Comparison of ENCODE assay signal across 10 cellular contexts in genomic region chr10:102773986-102774385, GRCh38. TPM values are rescaled to one million over a fixed set of nuclear protein-coding genes. Genes with fewer than 3 reads are reported as not detected.
A peak's percentile ranks its signal among the peaks of the same experiment; 100 is the strongest.
DNase-seq lines count a peak whose midpoint lies in the region; ATAC-seq, FAIRE-seq and TF ChIP-seq lines count a peak whose summit lies in the region.
"Had no signal": no experiment of that assay in that cellular context is flagged by ENCODE, and none has a peak within 500 bp of the region (broad histone marks: within the 10 kb centered on the region; RNA-seq: fewer than 3 reads in every experiment).

No MANE protein-coding gene starts in this region.

- FAIRE-seq in frontal cortex (lab: Jason Lieb, UNC): no peak
- FAIRE-seq: HTR-8/SVneo had no signal

- POLR2A ChIA-PET in activated CD4-positive, alpha-beta memory T cell treated with anti-CD3 and anti-CD28 coated beads for 36 hours (lab: Charles Lee): no interaction called here
- POLR2A ChIA-PET in activated CD4-positive, alpha-beta memory T cell treated with anti-CD3 and anti-CD28 coated beads, Interleukin-2, amount 10 ng/mL, durations not matched to agents 7 days and 5 days (lab: Charles Lee): no interaction called here

- H3K27me3 ChIP-seq in ascending aorta (no peaks in the 10 kb centered on the region), testis (no peaks in the 10 kb centered on the region)

- peaks cover 25 to 55% of the 10 kb centered on the region in 2 donors for H3K4me1 ChIP-seq in ascending aorta
- H3K4me1 ChIP-seq in testis: peaks cover 90% of the 10 kb centered on the region

- DNase-seq in activated CD4-positive, alpha-beta memory T cell treated with anti-CD3 and anti-CD28 coated beads for 36 hours: peak; percentile 46
- no peak for DNase-seq in activated CD4-positive, alpha-beta memory T cell treated with anti-CD3 and anti-CD28 coated beads, Interleukin-2, amount 10 ng/mL, durations not matched to agents 7 days and 5 days
- DNase-seq in ascending aorta (ENCODE audit: low spot score in 2 of 2) (no peak), lung microvascular endothelial cell (ENCODE audit: low read depth in 2 of 2) (peak; percentile 91), testis (no peak), frontal cortex (ENCODE audit: low spot score in 2 of 2) (no peak)

- H3K4me3 Mint-ChIP-seq in activated CD4-positive, alpha-beta memory T cell treated with anti-CD3 and anti-CD28 coated beads for 36 hours: no peak overlapping the region
- H3K4me3 Mint-ChIP-seq in activated CD4-positive, alpha-beta memory T cell treated with anti-CD3 and anti-CD28 coated beads, Interleukin-2, amount 10 ng/mL, durations not matched to agents 7 days and 5 days: no peak overlapping the region

- intact Hi-C loops in activated CD4-positive, alpha-beta memory T cell treated with anti-CD3 and anti-CD28 coated beads for 36 hours (cut with micrococcal nuclease): no loop called here
- intact Hi-C loops in ascending aorta (cut with DNase I) (loop anchor here (2.0 kb wide), 1 partner anchor 21 kb away; no protein-coding TSS in a partner anchor), testis (cut with DNase I; ENCODE audit: low total_unique reads) (no loop called here)

- no peaks in the 10 kb centered on the region for H3K9me3 Mint-ChIP-seq in activated CD4-positive, alpha-beta memory T cell treated with anti-CD3 and anti-CD28 coated beads for 36 hours
- no peaks in the 10 kb centered on the region for H3K9me3 Mint-ChIP-seq in activated CD4-positive, alpha-beta memory T cell treated with anti-CD3 and anti-CD28 coated beads, Interleukin-2, amount 10 ng/mL, durations not matched to agents 7 days and 5 days

- CTCF ChIA-PET in activated CD4-positive, alpha-beta memory T cell treated with anti-CD3 and anti-CD28 coated beads for 36 hours (lab: Charles Lee): no interaction called here
- CTCF ChIA-PET in activated CD4-positive, alpha-beta memory T cell treated with anti-CD3 and anti-CD28 coated beads, Interleukin-2, amount 10 ng/mL, durations not matched to agents 7 days and 5 days (lab: Charles Lee): no interaction called here

- no peak overlapping the region for H3K27ac Mint-ChIP-seq in activated CD4-positive, alpha-beta memory T cell treated with anti-CD3 and anti-CD28 coated beads for 36 hours
- H3K27ac Mint-ChIP-seq in activated CD4-positive, alpha-beta memory T cell treated with anti-CD3 and anti-CD28 coated beads, Interleukin-2, amount 10 ng/mL, durations not matched to agents 7 days and 5 days: no peak overlapping the region

- no peaks in the 10 kb centered on the region for H3K27me3 Mint-ChIP-seq in activated CD4-positive, alpha-beta memory T cell treated with anti-CD3 and anti-CD28 coated beads for 36 hours
- no peaks in the 10 kb centered on the region for H3K27me3 Mint-ChIP-seq in activated CD4-positive, alpha-beta memory T cell treated with anti-CD3 and anti-CD28 coated beads, Interleukin-2, amount 10 ng/mL, durations not matched to agents 7 days and 5 days

- TF ChIP-seq CTCF in ascending aorta (IDR thresholded peaks at IDR 0.05) (no peak), testis (IDR thresholded peaks at IDR 0.05) (no peak)

- H3K36me3 ChIP-seq in ascending aorta (no peaks in the 10 kb centered on the region), testis (ENCODE audit: low read depth, missing control alignments) (no peaks in the 10 kb centered on the region)

- peaks cover 9% of the 10 kb centered on the region for H3K36me3 Mint-ChIP-seq in activated CD4-positive, alpha-beta memory T cell treated with anti-CD3 and anti-CD28 coated beads for 36 hours
- H3K36me3 Mint-ChIP-seq in activated CD4-positive, alpha-beta memory T cell treated with anti-CD3 and anti-CD28 coated beads, Interleukin-2, amount 10 ng/mL, durations not matched to agents 7 days and 5 days (ENCODE audit: low read depth): peaks cover 4% of the 10 kb centered on the region

- H3K9me3 ChIP-seq in ascending aorta (no peaks in the 10 kb centered on the region), testis (no peaks in the 10 kb centered on the region)

- H3K4me3 ChIP-seq in ascending aorta (no peak overlapping the region), testis (no peak overlapping the region)

- 74 to 89% methylated on average over 5 of the region's 5 CpGs for WGBS in testis, 2 donors

- ATAC-seq in HG03095 (IDR thresholded peaks at IDR 0.05; ENCODE audit: unreplicated experiment): no peak
- ATAC-seq in GM21367 (IDR thresholded peaks at IDR 0.05; ENCODE audit: unreplicated experiment): no peak

- H3K4me1 Mint-ChIP-seq in activated CD4-positive, alpha-beta memory T cell treated with anti-CD3 and anti-CD28 coated beads for 36 hours (ENCODE audit: low read depth): peaks cover 68% of the 10 kb centered on the region
- H3K4me1 Mint-ChIP-seq in activated CD4-positive, alpha-beta memory T cell treated with anti-CD3 and anti-CD28 coated beads, Interleukin-2, amount 10 ng/mL, durations not matched to agents 7 days and 5 days: peaks cover 37% of the 10 kb centered on the region

- H3K27ac ChIP-seq in ascending aorta: peak overlapping the region; percentile 92 to 95
- peak overlapping the region; percentile 93 for H3K27ac ChIP-seq in testis
- H3K27ac ChIP-seq: epithelial cell of prostate had no signal

- no peak for TF ChIP-seq POLR2A in testis (IDR thresholded peaks at IDR 0.05)

RNA-seq across cellular contexts. Expression of gene WBP1L, which starts 30.2 kb away (rescaled TPM):
- total RNA-seq in activated CD4-positive, alpha-beta memory T cell treated with anti-CD3 and anti-CD28 coated beads for 36 hours: 10 to 100 TPM; 14.6 to 15.9 TPM
- total RNA-seq in activated CD4-positive, alpha-beta memory T cell treated with anti-CD3 and anti-CD28 coated beads, Interleukin-2, amount 10 ng/mL, durations not matched to agents 7 days and 5 days: 10 to 100 TPM; 31.7 to 31.9 TPM
- total RNA-seq in ascending aorta: 107 TPM
- 31.8 and 38.9 TPM in 2 replicates for total RNA-seq in lung microvascular endothelial cell
- 100 to 1,000 TPM; 113 to 165 TPM for total RNA-seq in testis
- polyA plus RNA-seq in testis (ENCODE audit: insufficient read depth, low read depth, low replicate concordance): 72.4 TPM
- total RNA-seq in frontal cortex: 15.5 TPM

RNA-seq across cellular contexts. Expression of gene SFXN2, which starts 59.5 kb away (rescaled TPM):
- 10 to 100 TPM; 14.7 to 17.8 TPM for total RNA-seq in activated CD4-positive, alpha-beta memory T cell treated with anti-CD3 and anti-CD28 coated beads for 36 hours
- total RNA-seq in activated CD4-positive, alpha-beta memory T cell treated with anti-CD3 and anti-CD28 coated beads, Interleukin-2, amount 10 ng/mL, durations not matched to agents 7 days and 5 days: 10 to 100 TPM; 10.8 to 11.5 TPM
- total RNA-seq in ascending aorta (2.1 TPM), lung microvascular endothelial cell (2.8 and 5.0 TPM in 2 replicates), testis (1 to 10 TPM; 5.6 to 9.8 TPM), frontal cortex (4.1 TPM)
- 4.4 TPM for polyA plus RNA-seq in testis (ENCODE audit: insufficient read depth, low read depth, low replicate concordance)

RNA-seq across cellular contexts. Expression of gene ARL3, which starts 59.8 kb away (rescaled TPM):
- total RNA-seq in activated CD4-positive, alpha-beta memory T cell treated with anti-CD3 and anti-CD28 coated beads for 36 hours: 10 to 100 TPM; 10.1 to 11.1 TPM
- 1 to 10 TPM; 5.7 to 6.1 TPM for total RNA-seq in activated CD4-positive, alpha-beta memory T cell treated with anti-CD3 and anti-CD28 coated beads, Interleukin-2, amount 10 ng/mL, durations not matched to agents 7 days and 5 days
- total RNA-seq in ascending aorta (2.0 TPM), lung microvascular endothelial cell (2.8 and 3.9 TPM in 2 replicates), testis (10 to 100 TPM; 10.8 to 10.9 TPM), frontal cortex (32.2 TPM)
- polyA plus RNA-seq in testis (ENCODE audit: insufficient read depth, low read depth, low replicate concordance): 25.2 TPM

Comparison
In these comparisons a context has a peak if more than half of its experiments do, and no peak if none do; other contexts are left out.
1. DNase-seq: peak in activated CD4-positive, alpha-beta memory T cell treated with anti-CD3 and anti-CD28 coated beads for 36 hours (single experiment) and lung microvascular endothelial cell (2 of 2); none in activated CD4-positive, alpha-beta memory T cell treated with anti-CD3 and anti-CD28 coated beads, Interleukin-2, amount 10 ng/mL, durations not matched to agents 7 days and 5 days (single experiment), ascending aorta (0 of 2), testis (single experiment) and frontal cortex (0 of 2).